In the genomic region with DNA sequence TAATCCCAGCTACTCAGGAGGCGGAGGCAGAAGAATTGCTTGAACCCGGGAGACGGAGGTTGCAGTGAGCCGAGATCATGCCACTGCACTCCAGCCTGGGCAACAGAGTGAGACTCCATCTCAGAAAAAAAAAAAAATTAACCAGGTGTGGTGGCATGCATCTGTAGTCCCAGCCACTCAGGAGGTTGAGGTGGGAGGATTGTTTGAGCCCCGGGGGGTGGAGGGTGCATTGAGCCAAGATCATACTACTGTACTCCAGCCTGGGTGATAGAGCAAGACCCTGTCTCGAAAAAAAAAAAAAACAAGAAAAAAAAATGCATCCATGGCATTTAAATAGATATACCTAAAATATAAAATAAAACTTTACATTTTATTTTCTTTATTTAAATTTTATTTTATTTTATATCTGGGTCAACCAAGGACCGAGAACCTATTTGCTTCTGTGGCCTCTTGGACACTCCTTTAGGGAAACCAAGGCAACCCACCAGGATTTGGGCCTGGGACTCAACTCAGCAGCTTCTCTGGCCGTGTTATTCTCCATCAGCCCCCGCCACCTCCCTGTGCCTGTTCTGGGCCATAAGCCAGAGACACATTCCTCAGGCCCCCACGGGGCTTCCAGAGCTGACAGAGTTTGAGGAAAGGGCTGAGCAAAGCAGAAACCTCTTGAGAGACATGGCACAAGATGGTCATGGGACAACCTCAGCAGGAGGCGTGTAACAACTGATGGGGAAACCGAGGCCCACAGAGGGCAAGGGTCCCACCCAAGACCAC, we compare ENCODE assay signal across 2 cellular contexts.
TF ChIP-seq lines count a peak whose summit lies in the region.

No MANE protein-coding gene starts in this region.

TF ChIP-seq in SK-N-SH treated with all-trans-retinoic acid at 6 μM for 48 hours, 23 proteins besides CTCF, POLR2A, EP300 and RAD21:
- TF ChIP-seq, protein P1, sequence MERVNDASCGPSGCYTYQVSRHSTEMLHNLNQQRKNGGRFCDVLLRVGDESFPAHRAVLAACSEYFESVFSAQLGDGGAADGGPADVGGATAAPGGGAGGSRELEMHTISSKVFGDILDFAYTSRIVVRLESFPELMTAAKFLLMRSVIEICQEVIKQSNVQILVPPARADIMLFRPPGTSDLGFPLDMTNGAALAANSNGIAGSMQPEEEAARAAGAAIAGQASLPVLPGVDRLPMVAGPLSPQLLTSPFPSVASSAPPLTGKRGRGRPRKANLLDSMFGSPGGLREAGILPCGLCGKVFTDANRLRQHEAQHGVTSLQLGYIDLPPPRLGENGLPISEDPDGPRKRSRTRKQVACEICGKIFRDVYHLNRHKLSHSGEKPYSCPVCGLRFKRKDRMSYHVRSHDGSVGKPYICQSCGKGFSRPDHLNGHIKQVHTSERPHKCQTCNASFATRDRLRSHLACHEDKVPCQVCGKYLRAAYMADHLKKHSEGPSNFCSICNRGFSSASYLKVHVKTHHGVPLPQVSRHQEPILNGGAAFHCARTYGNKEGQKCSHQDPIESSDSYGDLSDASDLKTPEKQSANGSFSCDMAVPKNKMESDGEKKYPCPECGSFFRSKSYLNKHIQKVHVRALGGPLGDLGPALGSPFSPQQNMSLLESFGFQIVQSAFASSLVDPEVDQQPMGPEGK (CRISPR knock-in tag; IDR thresholded peaks at IDR 0.05; ENCODE audit: borderline replicate concordance): no peak
- TF ChIP-seq, protein P2, sequence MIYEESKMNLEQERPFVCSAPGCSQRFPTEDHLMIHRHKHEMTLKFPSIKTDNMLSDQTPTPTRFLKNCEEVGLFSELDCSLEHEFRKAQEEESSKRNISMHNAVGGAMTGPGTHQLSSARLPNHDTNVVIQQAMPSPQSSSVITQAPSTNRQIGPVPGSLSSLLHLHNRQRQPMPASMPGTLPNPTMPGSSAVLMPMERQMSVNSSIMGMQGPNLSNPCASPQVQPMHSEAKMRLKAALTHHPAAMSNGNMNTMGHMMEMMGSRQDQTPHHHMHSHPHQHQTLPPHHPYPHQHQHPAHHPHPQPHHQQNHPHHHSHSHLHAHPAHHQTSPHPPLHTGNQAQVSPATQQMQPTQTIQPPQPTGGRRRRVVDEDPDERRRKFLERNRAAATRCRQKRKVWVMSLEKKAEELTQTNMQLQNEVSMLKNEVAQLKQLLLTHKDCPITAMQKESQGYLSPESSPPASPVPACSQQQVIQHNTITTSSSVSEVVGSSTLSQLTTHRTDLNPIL (CRISPR knock-in tag; IDR thresholded peaks at IDR 0.05; ENCODE audit: low read depth): no peak
- TF ChIP-seq TCF4 (CRISPR knock-in tag; IDR thresholded peaks at IDR 0.05; ENCODE audit: borderline replicate concordance): no peak
- no peak for TF ChIP-seq CSRNP3 (CRISPR knock-in tag; IDR thresholded peaks at IDR 0.05)
- no peak for TF ChIP-seq ZC3H10 (CRISPR knock-in tag; IDR thresholded peaks at IDR 0.05)
- no peak for TF ChIP-seq ESRRG (CRISPR knock-in tag; IDR thresholded peaks at IDR 0.05)
- no peak for TF ChIP-seq ZFP30 (CRISPR knock-in tag; IDR thresholded peaks at IDR 0.05)
- no peak for TF ChIP-seq CSDC2 (CRISPR knock-in tag; IDR thresholded peaks at IDR 0.05)
- TF ChIP-seq ZFP3 (CRISPR knock-in tag; IDR thresholded peaks at IDR 0.05): no peak
- TF ChIP-seq OSR1 (CRISPR knock-in tag; IDR thresholded peaks at IDR 0.05): no peak
- no peak for TF ChIP-seq ARNTL (CRISPR knock-in tag; IDR thresholded peaks at IDR 0.05; ENCODE audit: borderline replicate concordance, low read depth)

TF ChIP-seq in SK-N-SH, 30 proteins besides CTCF, POLR2A, EP300 and RAD21 (continued from another document):
- TF ChIP-seq REST (IDR thresholded peaks at IDR 0.05; ENCODE audit: low read depth, low read length) (no peak), TAF1 (IDR thresholded peaks at IDR 0.05; ENCODE audit: borderline replicate concordance, low read depth, low read length) (no peak), RFX5 (IDR thresholded peaks at IDR 0.05; ENCODE audit: low read length) (no peak), EZH2phosphoT487 (IDR thresholded peaks at IDR 0.05; ENCODE audit: borderline replicate concordance, low read depth) (no peak), SIN3A (IDR thresholded peaks at IDR 0.05; ENCODE audit: borderline replicate concordance, low read depth, low read length) (no peak), FOXJ3 (CRISPR knock-in tag; IDR thresholded peaks at IDR 0.05) (no peak), MAX (IDR thresholded peaks at IDR 0.05; ENCODE audit: low read depth) (no peak), RCOR1 (IDR thresholded peaks at IDR 0.05; ENCODE audit: low read length) (no peak)
- TF ChIP-seq, protein P3, sequence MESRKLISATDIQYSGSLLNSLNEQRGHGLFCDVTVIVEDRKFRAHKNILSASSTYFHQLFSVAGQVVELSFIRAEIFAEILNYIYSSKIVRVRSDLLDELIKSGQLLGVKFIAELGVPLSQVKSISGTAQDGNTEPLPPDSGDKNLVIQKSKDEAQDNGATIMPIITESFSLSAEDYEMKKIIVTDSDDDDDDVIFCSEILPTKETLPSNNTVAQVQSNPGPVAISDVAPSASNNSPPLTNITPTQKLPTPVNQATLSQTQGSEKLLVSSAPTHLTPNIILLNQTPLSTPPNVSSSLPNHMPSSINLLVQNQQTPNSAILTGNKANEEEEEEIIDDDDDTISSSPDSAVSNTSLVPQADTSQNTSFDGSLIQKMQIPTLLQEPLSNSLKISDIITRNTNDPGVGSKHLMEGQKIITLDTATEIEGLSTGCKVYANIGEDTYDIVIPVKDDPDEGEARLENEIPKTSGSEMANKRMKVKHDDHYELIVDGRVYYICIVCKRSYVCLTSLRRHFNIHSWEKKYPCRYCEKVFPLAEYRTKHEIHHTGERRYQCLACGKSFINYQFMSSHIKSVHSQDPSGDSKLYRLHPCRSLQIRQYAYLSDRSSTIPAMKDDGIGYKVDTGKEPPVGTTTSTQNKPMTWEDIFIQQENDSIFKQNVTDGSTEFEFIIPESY (IDR thresholded peaks at IDR 0.05; ENCODE audit: borderline replicate concordance, low read depth): no peak
